Comparison of ENCODE assay signal across 1 cellular context in genomic region chr2:152176113-152176714, GRCh38.
TF ChIP-seq lines count a peak whose summit lies in the region.

No MANE protein-coding gene starts in this region.

TF ChIP-seq in IMR-90, 13 proteins besides CTCF, POLR2A, EP300 and RAD21 (continued from another document):
- TF ChIP-seq FOS (IDR thresholded peaks at IDR 0.05; ENCODE audit: low read depth, low read length) = no peak
